ENCODE assay signal across 14 cellular contexts in the genomic region with DNA sequence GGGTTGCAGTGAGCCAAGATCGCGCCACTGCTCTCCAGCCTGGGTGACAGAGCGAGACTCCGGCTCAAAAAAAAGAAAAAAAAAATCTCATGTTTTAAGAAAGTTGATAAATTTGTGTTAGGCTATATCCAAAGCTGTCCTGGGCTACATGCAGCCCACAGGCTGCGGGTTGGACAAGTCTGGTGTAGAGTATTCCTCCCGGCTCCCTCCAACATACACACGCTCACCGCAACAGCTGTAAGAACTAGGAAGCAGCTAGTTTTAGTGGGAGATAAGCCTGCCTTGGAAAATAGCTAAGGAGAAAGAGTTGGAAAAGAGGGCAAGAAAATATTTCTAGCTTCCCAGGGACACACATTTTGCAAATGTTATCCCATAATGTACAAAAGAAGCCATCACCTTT. TPM values are rescaled to one million over a fixed set of nuclear protein-coding genes. Genes with fewer than 3 reads are reported as not detected.
DNase-seq lines count a peak whose midpoint lies in the region; ATAC-seq and TF ChIP-seq lines count a peak whose summit lies in the region.
"Had no signal": no experiment of that assay in that cellular context is flagged by ENCODE, and none has a peak within 500 bp of the region (broad histone marks: within the 10 kb centered on the region; RNA-seq: fewer than 3 reads in every experiment).

No MANE protein-coding gene starts in this region.

- H3K27ac Mint-ChIP-seq in brain, result peak overlapping the region in 4 of 5 experiments; percentile 27 to 83 (median 60)
- H3K27ac Mint-ChIP-seq: T-helper 1 cell treated with Interleukin-12 subunit alpha and Interleukin-12 subunit beta and Interleukin-4 antibody, amounts not matched to agents 30 μg/mL and 1 μg/mL, for 36 hours had no signal

- peaks cover 9% of the 10 kb centered on the region; the same call in 1 of the 2 replicates for H4K20me1 ChIP-seq in PC-3 (ENCODE audit: low read length)

- intact Hi-C loops in PC-3 (cut with micrococcal nuclease), result no loop called here

- H3K4me3 Mint-ChIP-seq in brain, result no peak overlapping the region
- H3K4me3 Mint-ChIP-seq: T-helper 1 cell treated with Interleukin-12 subunit alpha and Interleukin-12 subunit beta and Interleukin-4 antibody, amounts not matched to agents 30 μg/mL and 1 μg/mL, for 36 hours had no signal

- H3K4me3 ChIP-seq in subcutaneous abdominal adipose tissue (ENCODE audit: low read depth in 1 of 5, low read length in 5 of 5) (no peak overlapping the region), PC-3 (ENCODE audit: low read length) (no peak overlapping the region)

- H3K79me2 ChIP-seq in PC-3 (ENCODE audit: low read length), result peaks cover 98% of the 10 kb centered on the region

- H3K9ac ChIP-seq in subcutaneous abdominal adipose tissue (ENCODE audit: low read length in 5 of 5) (no peak overlapping the region), PC-3 (ENCODE audit: low read length) (no peak overlapping the region)

- BruUV-seq in PC-3 (replicated peaks; lab: Mats Ljungman, UMichigan), result no TSS peak

- peaks cover 21% of the 10 kb centered on the region for H3K36me3 Mint-ChIP-seq in brain

- H3K36me3 ChIP-seq in subcutaneous abdominal adipose tissue (ENCODE audit: control insufficient read depth in 5 of 5, insufficient read depth in 5 of 5, low read length in 5 of 5), result peaks cover 0 to 4% (median 0%) of the 10 kb centered on the region in 5 donors
- peaks cover 7% of the 10 kb centered on the region; the same call in 1 of the 2 replicates for H3K36me3 ChIP-seq in PC-3 (ENCODE audit: low read depth, low read length)

- H3K4me2 ChIP-seq in PC-3 (ENCODE audit: low read length), result no peak overlapping the region

- DNase-seq in LHCN-M2 (ENCODE audit: low read depth), result peak; percentile 54
- peak; percentile 58 for DNase-seq in myocyte (ENCODE audit: low read depth)
- no peak for DNase-seq in PC-3
- no peak for DNase-seq in NCI-H1417 treated with DMSO at 0.1 percent for 48 hours (lab: John Stamatoyannopoulos, UW)
- DNase-seq: activated CD4-positive, alpha-beta T cell treated with anti-CD3 and anti-CD28 coated beads for 4 hours; Calu3; midbrain; NCI-H1048; NCI-H2227 treated with DMSO at 0.1 percent for 48 hours had no signal

- H3K27me3 Mint-ChIP-seq in brain, result no peaks in the 10 kb centered on the region

- H3K4me1 ChIP-seq in subcutaneous abdominal adipose tissue (ENCODE audit: control insufficient read depth in 5 of 5, insufficient read depth in 5 of 5, low read length in 5 of 5), result peaks cover 0 to 35% (median 32%) of the 10 kb centered on the region in 5 donors
- peaks cover 3% of the 10 kb centered on the region; the same call in 1 of the 2 replicates for H3K4me1 ChIP-seq in PC-3 (ENCODE audit: insufficient read depth, low read length)

- no peak overlapping the region for H2AFZ ChIP-seq in PC-3 (ENCODE audit: low read length)

- no peaks in the 10 kb centered on the region for H3K9me3 Mint-ChIP-seq in brain
- H3K9me3 Mint-ChIP-seq: T-helper 1 cell treated with Interleukin-12 subunit alpha and Interleukin-12 subunit beta and Interleukin-4 antibody, amounts not matched to agents 30 μg/mL and 1 μg/mL, for 36 hours had no signal

- H3K27me3 ChIP-seq in subcutaneous abdominal adipose tissue (ENCODE audit: control insufficient read depth in 5 of 5, insufficient read depth in 4 of 5, low read length in 5 of 5) (no peaks in the 10 kb centered on the region), PC-3 (ENCODE audit: low read length) (no peaks in the 10 kb centered on the region)

- ATAC-seq in PC-3 (no peak), GM21381 (IDR thresholded peaks at IDR 0.05; ENCODE audit: unreplicated experiment) (no peak)

- POLR2A ChIA-PET in PC-3 (lab: Charles Lee; ENCODE audit: unreplicated experiment), result no interaction called here

- peak overlapping the region; percentile 52 for H3K27ac ChIP-seq in subcutaneous abdominal adipose tissue (ENCODE audit: low read depth, low read length)
- no peak overlapping the region for H3K27ac ChIP-seq in PC-3 (ENCODE audit: low read length)

- H3K9me3 ChIP-seq in subcutaneous abdominal adipose tissue (ENCODE audit: control insufficient read depth in 5 of 5, low read length in 5 of 5) (no peaks in the 10 kb centered on the region), PC-3 (ENCODE audit: low read length) (no peaks in the 10 kb centered on the region)

- peaks cover 73% of the 10 kb centered on the region for H3K4me1 Mint-ChIP-seq in brain

- TF ChIP-seq CTCF in brain (conservative IDR thresholded peaks at IDR 0.05) (no peak), PC-3 (conservative IDR thresholded peaks at IDR 0.05; ENCODE audit: low read depth, low read length) (no peak)

- CTCF ChIA-PET in PC-3 (lab: Charles Lee), result no interaction called here

- no peaks in the 10 kb centered on the region for H3K9me2 ChIP-seq in PC-3 (replicated peaks; ENCODE audit: low read length)

- no peaks in the 10 kb centered on the region for H3F3A ChIP-seq in PC-3 (ENCODE audit: low read length, unreplicated experiment)

RNA-seq across cellular contexts. Expression of a gene that starts 46.6 kb away (rescaled TPM):
- total RNA-seq in LHCN-M2 (2014; rRNA removed), result 39.8 and 47.5 TPM in 2 replicates
- 20.0 TPM for polyA plus RNA-seq in LHCN-M2 (2012)
- 47.2 TPM for polyA plus RNA-seq in brain (ENCODE audit: insufficient read depth, low read depth, low replicate concordance)
- total RNA-seq in myocyte, result 74.7 and 127 TPM in 2 replicates
- 39.4 TPM for polyA plus RNA-seq in myocyte (2012)
- 80.1 and 92.7 TPM in 2 replicates for total RNA-seq in PC-3 (2014; rRNA removed)

RNA-seq across cellular contexts. Expression of a gene that starts 57.4 kb away (rescaled TPM):
- total RNA-seq in LHCN-M2 (2014; rRNA removed) (159 and 164 TPM in 2 replicates), myocyte (321 and 358 TPM in 2 replicates), PC-3 (2014; rRNA removed) (0.23 TPM in 1 of 2 replicates, not detected in the other)
- polyA plus RNA-seq in LHCN-M2 (2012), result 185 TPM
- polyA plus RNA-seq in brain (ENCODE audit: insufficient read depth, low read depth, low replicate concordance), result 0.24 TPM
- 191 TPM for polyA plus RNA-seq in myocyte (2012)
- total RNA-seq: HT1080 had no signal

RNA-seq across cellular contexts. Expression of a gene that starts 59.0 kb away (rescaled TPM):
- 88.1 and 94.3 TPM in 2 replicates for total RNA-seq in LHCN-M2 (2014; rRNA removed)
- 70.4 TPM for polyA plus RNA-seq in LHCN-M2 (2012)
- 52.2 TPM for polyA plus RNA-seq in brain (ENCODE audit: insufficient read depth, low read depth, low replicate concordance)
- 79.1 and 79.7 TPM in 2 replicates for total RNA-seq in myocyte
- polyA plus RNA-seq in myocyte (2012), result 55.0 TPM
- 167 and 212 TPM in 2 replicates for total RNA-seq in PC-3 (2014; rRNA removed)

Comparison
In these comparisons a context has a peak if more than half of its experiments do, and no peak if none do; other contexts are left out.
1. DNase-seq: peak in LHCN-M2 (single experiment) and myocyte (single experiment); none in PC-3 (single experiment) and NCI-H1417 treated with DMSO at 0.1 percent for 48 hours (single experiment).
2. RNA of a gene that starts 57.4 kb away (total RNA-seq): 321 to 358 TPM in myocyte and 159 to 164 TPM in LHCN-M2; 0.23 TPM in PC-3; every median in the first group is over 100 times any median in the second.